ENCODE assay signal across 11 cellular contexts in genomic region chr15:73325191-73325980, GRCh38.
A peak's percentile ranks its signal among the peaks of the same experiment; 100 is the strongest.
DNase-seq lines count a peak whose midpoint lies in the region; ATAC-seq, FAIRE-seq and TF ChIP-seq lines count a peak whose summit lies in the region.
"Had no signal": no experiment of that assay in that cellular context is flagged by ENCODE, and none has a peak within 500 bp of the region (broad histone marks: within the 10 kb centered on the region; RNA-seq: fewer than 3 reads in every experiment).

No MANE protein-coding gene starts in this region.

- FAIRE-seq in RCC 7860 (lab: Jason Lieb, UNC): no peak

- peak; percentile 17 for TF ChIP-seq CTCF in AG09309 (IDR thresholded peaks at IDR 0.05; ENCODE audit: control insufficient read depth, insufficient read depth, low read depth, low read length, missing control alignments)
- TF ChIP-seq CTCF in GM12865 (IDR thresholded peaks at IDR 0.05; ENCODE audit: insufficient read depth, low read depth, low read length, missing control alignments): peak; percentile 7

- H3K4me3 ChIP-seq in AG09309 (ENCODE audit: control insufficient read depth, low read depth, low read length) (no peak overlapping the region), GM12865 (ENCODE audit: low read depth, low read length) (no peak overlapping the region)
- H3K4me3 ChIP-seq: breast epithelium had no signal

- DNase-seq in AG09309 (ENCODE audit: low read depth): no peak
- DNase-seq in GM12865 (ENCODE audit: low read depth): peak; percentile 54
- peak; percentile 22 for DNase-seq in RCC 7860 (ENCODE audit: low spot score)
- peak; percentile 71 for DNase-seq in iPS-NIHi11 (ENCODE audit: low spot score)
- DNase-seq in midbrain (lab: John Stamatoyannopoulos, UW): no peak
- DNase-seq in NOMO-1 (lab: John Stamatoyannopoulos, UW; ENCODE audit: unreplicated experiment in 2 of 2): no peak
- no peak for DNase-seq in stimulated activated naive CD4-positive, alpha-beta T cell treated with Interleukin-2 at 50 U/mL for 16 hours (lab: John Stamatoyannopoulos, UW)
- DNase-seq: hippocampal formation, NCI-H1417 had no signal

- ATAC-seq in HG03354 (IDR thresholded peaks at IDR 0.05; ENCODE audit: poor library complexity, severe bottlenecking, unreplicated experiment): no peak

Comparison
In these comparisons a context has a peak if more than half of its experiments do, and no peak if none do; other contexts are left out.
1. DNase-seq: peak in GM12865 (single experiment), RCC 7860 (single experiment) and iPS-NIHi11 (single experiment); none in AG09309 (single experiment), midbrain (single experiment), NOMO-1 (0 of 2) and stimulated activated naive CD4-positive, alpha-beta T cell treated with Interleukin-2 at 50 U/mL for 16 hours (single experiment).